8 cellular contexts compared by ENCODE assay signal in genomic region chr9:99822596-99823391, GRCh38. TPM values are rescaled to one million over a fixed set of nuclear protein-coding genes. Genes with fewer than 3 reads are reported as not detected.
DNase-seq lines count a peak whose midpoint lies in the region; ATAC-seq and TF ChIP-seq lines count a peak whose summit lies in the region.

No MANE protein-coding gene starts in this region.

- H3K27me3 ChIP-seq in body of pancreas (peaks cover 0 to 15% of the 10 kb centered on the region in 2 donors), skeletal muscle tissue (ENCODE audit: control insufficient read depth in 3 of 3, insufficient read depth in 3 of 3, low read length in 3 of 3) (peaks cover 5 to 14% (median 6%) of the 10 kb centered on the region in 3 donors)

- peaks cover 0 to 1% (median 1%) of the 10 kb centered on the region in 3 donors for H3K36me3 Mint-ChIP-seq in immature natural killer cell

- TF ChIP-seq POLR2A in body of pancreas (IDR thresholded peaks at IDR 0.05): no peak

- H3K4me3 Mint-ChIP-seq in immature natural killer cell: peak overlapping the region; percentile 93 to 98 (median 96)

- H3K27ac ChIP-seq in body of pancreas: peak overlapping the region in 2 of 4 donors; percentile 95 to 99
- H3K27ac ChIP-seq in skeletal muscle tissue (ENCODE audit: low read depth, low read length): peak overlapping the region; percentile 100

- intact Hi-C loops in body of pancreas (cut with DNase I): loop anchor here (10.0 kb wide), 2 partner anchors 82 to 598 kb away; partner anchors contain the start of genes ALG2, SEC61B and STX17

- DNase-seq in Caki2 (ENCODE audit: low read depth) (peak; percentile 42), HuH-7.5 (ENCODE audit: low spot score) (peak; percentile 57), T follicular helper cell (ENCODE audit: low read depth) (peak; percentile 41), body of pancreas (peak; percentile 23 to 44 (median 38)), immature natural killer cell (peak; percentile 58 to 63 (median 61)), middle frontal gyrus (ENCODE audit: extremely low spot score, low spot score) (no peak)

- peaks cover 0 to 4% (median 0%) of the 10 kb centered on the region in 6 donors for H3K9me3 Mint-ChIP-seq in immature natural killer cell

- ATAC-seq in body of pancreas: no peak
- ATAC-seq in GM18498 (IDR thresholded peaks at IDR 0.05; ENCODE audit: unreplicated experiment): no peak

- H3K36me3 ChIP-seq in body of pancreas (replicated peaks in 1 of 2; ENCODE audit: insufficient read depth in 1 of 2, low read depth in 2 of 2) (no peaks in the 10 kb centered on the region), skeletal muscle tissue (ENCODE audit: control insufficient read depth in 3 of 3, insufficient read depth in 3 of 3, low read length in 3 of 3) (peaks cover 2 to 3% (median 2%) of the 10 kb centered on the region in 3 donors)

- H3K27me3 Mint-ChIP-seq in immature natural killer cell (ENCODE audit: low read depth in 3 of 3): peaks cover 77 to 87% (median 79%) of the 10 kb centered on the region in 3 donors

- no peaks in the 10 kb centered on the region for H3K9me3 ChIP-seq in body of pancreas
- H3K9me3 ChIP-seq in skeletal muscle tissue (ENCODE audit: control insufficient read depth in 3 of 3, low read length in 3 of 3): no peaks in the 10 kb centered on the region

- in situ Hi-C loops in Caki2 (cut with HindIII; ENCODE audit: low pct_unique_long_range_greater_than_20kb, low sequenced_read_pairs): no loop called here

- peak overlapping the region; percentile 91 to 99 (median 98) for H3K9ac ChIP-seq in skeletal muscle tissue (ENCODE audit: low read depth in 1 of 3, low read length in 3 of 3)

- WGBS in body of pancreas, 2 donors: 0 to 1% methylated on average over 44 to 49 of the region's 49 CpGs

- H3K4me3 ChIP-seq in body of pancreas (peak overlapping the region; percentile 18 to 85), skeletal muscle tissue (ENCODE audit: low read length in 3 of 3) (peak overlapping the region; percentile 88 to 99 (median 99))

- peak overlapping the region; percentile 94 to 100 (median 100) for H3K27ac Mint-ChIP-seq in immature natural killer cell

- H3K4me1 Mint-ChIP-seq in immature natural killer cell: peaks cover 81 to 84% of the 10 kb centered on the region in 2 donors

- peaks cover 40% of the 10 kb centered on the region for H3K4me1 ChIP-seq in body of pancreas
- peaks cover 32 to 47% (median 32%) of the 10 kb centered on the region in 3 donors for H3K4me1 ChIP-seq in skeletal muscle tissue (ENCODE audit: control insufficient read depth in 3 of 3, insufficient read depth in 3 of 3, low read length in 3 of 3)

- peak in 1 of 7 experiments; percentile 17 for TF ChIP-seq CTCF in body of pancreas (IDR thresholded peaks at IDR 0.05)

RNA-seq across cellular contexts. Expression of gene NR4A3, which starts 1.1 kb away (rescaled TPM):
- not detected in 2 replicates for total RNA-seq in Caki2 (2014; rRNA removed; shearing (Covaris generic); ENCODE audit: low replicate concordance)
- total RNA-seq in body of pancreas (1 to 10 TPM; 1.0 to 8.9 TPM), skeletal muscle tissue (2.1 TPM)
- 1 to 10 TPM in 1 of 3 donors, under 1 TPM in 2; 0.83 to 1.1 (median 0.88) TPM for polyA plus RNA-seq in immature natural killer cell
